ENCODE assay signal across 11 cellular contexts in genomic region chr9:89408628-89409101, GRCh38.
A peak's percentile ranks its signal among the peaks of the same experiment; 100 is the strongest.
DNase-seq lines count a peak whose midpoint lies in the region; ATAC-seq and TF ChIP-seq lines count a peak whose summit lies in the region.
"Had no signal": no experiment of that assay in that cellular context is flagged by ENCODE, and none has a peak within 500 bp of the region (broad histone marks: within the 10 kb centered on the region; RNA-seq: fewer than 3 reads in every experiment).

No MANE protein-coding gene starts in this region.

- H3K27me3 ChIP-seq in osteoblast (ENCODE audit: insufficient read depth, low read length) = no peaks in the 10 kb centered on the region
- H3K27me3 ChIP-seq in ovary = no peaks in the 10 kb centered on the region
- H3K27me3 ChIP-seq: cardiac muscle cell had no signal

- peaks cover 4% of the 10 kb centered on the region for H3K9me3 ChIP-seq in osteoblast (ENCODE audit: low read depth, low read length)
- no peaks in the 10 kb centered on the region for H3K9me3 ChIP-seq in ovary

- intact Hi-C loops in ovary (cut with DNase I) = no loop called here

- TF ChIP-seq CTCF in osteoblast (IDR thresholded peaks at IDR 0.05; ENCODE audit: extremely low read depth, low read depth, low read length) = no peak
- no peak for TF ChIP-seq CTCF in ovary (IDR thresholded peaks at IDR 0.05)

- H3K27ac ChIP-seq in osteoblast (ENCODE audit: low read depth, low read length) (no peak overlapping the region), ovary (no peak overlapping the region)
- H3K27ac ChIP-seq: cardiac muscle cell had no signal

- H2AFZ ChIP-seq in osteoblast (ENCODE audit: low read length) = no peak overlapping the region

- H3K4me3 ChIP-seq in osteoblast (ENCODE audit: insufficient read depth, low read length) (no peak overlapping the region), ovary (no peak overlapping the region)
- H3K4me3 ChIP-seq: cardiac muscle cell had no signal

- H3K4me2 ChIP-seq in osteoblast (ENCODE audit: insufficient read depth, low read length) = no peak overlapping the region

- no peaks in the 10 kb centered on the region for H3K79me2 ChIP-seq in osteoblast (ENCODE audit: insufficient read depth, low read length)

- 90 to 91% (median 91%) methylated on average over 12 of the region's 12 CpGs for WGBS in ovary, 3 donors

- H4K20me1 ChIP-seq in osteoblast (ENCODE audit: insufficient read depth, low read length) = no peaks in the 10 kb centered on the region

- TF ChIP-seq POLR2A in ovary (IDR thresholded peaks at IDR 0.05) = no peak

- no peaks in the 10 kb centered on the region for H3K4me1 ChIP-seq in osteoblast (ENCODE audit: insufficient read depth, low read length)
- H3K4me1 ChIP-seq in ovary (ENCODE audit: insufficient read depth) = no peaks in the 10 kb centered on the region

- H3K36me3 ChIP-seq in osteoblast (ENCODE audit: insufficient read depth, low read length) (no peaks in the 10 kb centered on the region), ovary (no peaks in the 10 kb centered on the region)
- H3K36me3 ChIP-seq: cardiac muscle cell had no signal

- DNase-seq in Daoy (ENCODE audit: low read depth) (peak; percentile 56), T follicular helper cell (ENCODE audit: low read depth) (peak; percentile 63), osteoblast (ENCODE audit: insufficient read length, low spot score, missing footprints) (peak; percentile 81), SHP77 treated with DMSO at 0.1 percent for 48 hours (lab: John Stamatoyannopoulos, UW) (no peak), MV-4-11 (lab: John Stamatoyannopoulos, UW) (no peak), ovary (no peak)
- DNase-seq in activated effector memory CD4-positive, alpha-beta T cell treated with anti-CD3 and anti-CD28 coated beads, Interleukin-2, amount 50 U/mL, for 16 hours = peak; percentile 89
- DNase-seq: DMS79 treated with DMSO at 0.1 percent for 48 hours, left ventricle myocardium superior had no signal

- no peak for ATAC-seq in HG02623 (IDR thresholded peaks at IDR 0.05; ENCODE audit: unreplicated experiment)
- ATAC-seq: left ventricle myocardium superior had no signal

- no peak for TF ChIP-seq EP300 in ovary (IDR thresholded peaks at IDR 0.05)

Comparison
In these comparisons a context has a peak if more than half of its experiments do, and no peak if none do; other contexts are left out.
1. DNase-seq: peak in Daoy (single experiment), T follicular helper cell (single experiment), activated effector memory CD4-positive, alpha-beta T cell treated with anti-CD3 and anti-CD28 coated beads, Interleukin-2, amount 50 U/mL, for 16 hours (single experiment) and osteoblast (single experiment); none in SHP77 treated with DMSO at 0.1 percent for 48 hours (single experiment), MV-4-11 (single experiment) and ovary (0 of 5).